15 cellular contexts compared by ENCODE assay signal in genomic region chr3:188268336-188268735, GRCh38.
DNase-seq lines count a peak whose midpoint lies in the region; ATAC-seq and TF ChIP-seq lines count a peak whose summit lies in the region.
"Had no signal": no experiment of that assay in that cellular context is flagged by ENCODE, and none has a peak within 500 bp of the region (broad histone marks: within the 10 kb centered on the region; RNA-seq: fewer than 3 reads in every experiment).

No MANE protein-coding gene starts in this region.

- DNase-seq in NCI-H2029 (lab: John Stamatoyannopoulos, UW): peak; percentile 29
- DNase-seq in NCI-H2029 treated with DMSO at 0.1 percent for 48 hours (lab: John Stamatoyannopoulos, UW): no peak
- DNase-seq in brain microvascular endothelial cell: no peak
- no peak for DNase-seq in thoracic aorta (ENCODE audit: low spot score)
- DNase-seq in ecto neural progenitor cell (ENCODE audit: low spot score): no peak
- no peak for DNase-seq in A673 (ENCODE audit: low spot score)
- DNase-seq in activated T-cell treated with anti-CD3 and anti-CD28 coated beads, Interleukin-2, amount 50 U/mL, for 1 hour: no peak
- DNase-seq: activated CD8-positive, alpha-beta T cell treated with anti-CD3 and anti-CD28 coated beads, Interleukin-2, amount 10 ng/mL, durations not matched to agents 7 days and 5 days; CD4-positive, alpha-beta T cell; foreskin keratinocyte; immature natural killer cell; RPMI8226; stimulated activated CD4-positive, alpha-beta T cell treated with anti-CD3 and anti-CD28 coated beads, Interleukin-2, amount 100 ng/mL, for 48 hours; T-helper 1 cell had no signal

- in situ Hi-C loops in brain microvascular endothelial cell (cut with HindIII; ENCODE audit: low pct_ligation_motif_present, low sequenced_read_pairs): no loop called here

- H3K4me3 ChIP-seq in brain microvascular endothelial cell (ENCODE audit: low read depth, low read length): no peak overlapping the region
- no peak overlapping the region for H3K4me3 ChIP-seq in muscle layer of duodenum (ENCODE audit: low read depth in 1 of 2, low read length in 2 of 2)
- no peak overlapping the region for H3K4me3 ChIP-seq in thoracic aorta
- H3K4me3 ChIP-seq in A673 (ENCODE audit: low read depth, low read length, poor library complexity, severe bottlenecking): no peak overlapping the region

- BruUV-seq in A673 (replicated peaks; lab: Mats Ljungman, UMichigan): no TSS peak

- TF ChIP-seq CTCF in brain microvascular endothelial cell (IDR thresholded peaks at IDR 0.05; ENCODE audit: low read depth, low read length, missing control alignments): no peak
- no peak for TF ChIP-seq CTCF in thoracic aorta (IDR thresholded peaks at IDR 0.05)
- no peak for TF ChIP-seq CTCF in A673 (conservative IDR thresholded peaks at IDR 0.05; ENCODE audit: low read depth, low read length)

- H3K27ac ChIP-seq in brain microvascular endothelial cell (peak overlapping the region; percentile 7), muscle layer of duodenum (ENCODE audit: low read length) (peak overlapping the region; percentile 96), thoracic aorta (peak overlapping the region; percentile 96 to 99), A673 (ENCODE audit: low read depth, low read length, poor library complexity, severe bottlenecking) (no peak overlapping the region)
- H3K27ac ChIP-seq: foreskin keratinocyte had no signal

- intact Hi-C loops in A673 (cut with micrococcal nuclease; ENCODE audit: unreplicated experiment): no loop called here

- H3K36me3 ChIP-seq in brain microvascular endothelial cell (replicated peaks) (no peaks in the 10 kb centered on the region), muscle layer of duodenum (ENCODE audit: control insufficient read depth in 1 of 2, insufficient read depth in 2 of 2, low read length in 2 of 2) (peaks cover 0 to 20% of the 10 kb centered on the region in 2 donors), thoracic aorta (no peaks in the 10 kb centered on the region), A673 (ENCODE audit: insufficient read depth, low read length, poor library complexity, severe bottlenecking) (no peaks in the 10 kb centered on the region)

- H3K27me3 ChIP-seq in brain microvascular endothelial cell (replicated peaks) (no peaks in the 10 kb centered on the region), muscle layer of duodenum (ENCODE audit: low read depth, low read length) (no peaks in the 10 kb centered on the region), thoracic aorta (replicated peaks; ENCODE audit: insufficient read depth) (no peaks in the 10 kb centered on the region), A673 (replicated peaks; ENCODE audit: insufficient read depth, low read depth, low read length, poor library complexity) (no peaks in the 10 kb centered on the region)
- H3K27me3 ChIP-seq: foreskin keratinocyte had no signal

- H3K4me1 ChIP-seq in muscle layer of duodenum (ENCODE audit: control insufficient read depth in 1 of 2, insufficient read depth in 2 of 2, low read length in 2 of 2) (peaks cover 15 to 32% of the 10 kb centered on the region in 2 donors), thoracic aorta (ENCODE audit: control insufficient read depth in 1 of 2, low read depth in 2 of 2) (peaks cover 63 to 100% of the 10 kb centered on the region in 2 donors), A673 (ENCODE audit: insufficient read depth, low read length, poor library complexity, severe bottlenecking) (peaks cover 5% of the 10 kb centered on the region)

- POLR2A ChIA-PET in A673 (lab: Charles Lee; ENCODE audit: low non-redundant PET): no interaction called here

- CTCF ChIA-PET in A673 (lab: Charles Lee): no interaction called here

- H3K9me3 ChIP-seq in muscle layer of duodenum (ENCODE audit: control insufficient read depth in 1 of 2, low read length in 2 of 2) (no peaks in the 10 kb centered on the region), thoracic aorta (no peaks in the 10 kb centered on the region), A673 (ENCODE audit: low read depth, low read length, poor library complexity, severe bottlenecking) (no peaks in the 10 kb centered on the region)

- no peak for ATAC-seq in thoracic aorta (ENCODE audit: insufficient number of reproducible peaks, low FRiP score, low read depth)
- ATAC-seq: activated CD8-positive, alpha-beta T cell treated with anti-CD3 and anti-CD28 coated beads, Interleukin-2, amount 10 ng/mL, durations not matched to agents 7 days and 5 days; foreskin keratinocyte had no signal
